In the genomic region with DNA sequence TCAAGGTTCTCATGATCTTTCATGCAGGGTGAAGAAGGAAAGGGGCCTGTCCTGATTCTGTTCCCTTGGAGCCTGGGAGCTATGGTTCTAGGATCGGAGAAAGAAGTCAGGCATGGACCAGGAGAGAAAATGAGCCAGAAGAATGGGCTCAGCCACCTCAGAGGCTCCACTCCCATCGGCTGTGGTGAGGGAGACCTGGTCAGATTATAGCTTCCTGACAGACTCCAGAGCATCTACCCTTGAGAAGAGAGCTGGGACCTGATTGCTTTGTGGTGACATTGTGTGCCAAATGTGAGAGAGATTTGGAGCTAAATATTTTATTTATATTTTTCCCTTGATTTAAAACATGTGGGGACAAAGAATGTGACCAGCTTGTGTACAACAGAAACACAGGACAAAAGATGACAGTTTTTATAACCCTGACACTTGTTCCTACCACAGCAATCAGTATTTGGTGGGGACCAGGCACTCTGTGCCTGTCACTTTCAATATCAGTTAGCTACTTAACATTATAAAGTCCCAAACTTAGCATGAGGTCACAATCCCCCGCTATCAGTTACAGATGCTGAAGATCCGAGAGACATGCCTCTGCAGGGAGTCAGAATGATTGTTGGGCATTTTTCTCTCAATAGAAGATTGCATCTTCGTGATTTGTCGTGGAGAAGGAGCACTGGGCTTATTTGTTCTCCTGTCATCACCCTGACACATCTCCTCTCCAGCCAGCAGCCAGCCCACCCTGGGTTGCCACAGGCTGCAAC, we compare ENCODE assay signal across 24 cellular contexts.
"Had no signal": no experiment of that assay in that cellular context is flagged by ENCODE, and none has a peak within 500 bp of the region (broad histone marks: within the 10 kb centered on the region; RNA-seq: fewer than 3 reads in every experiment).

No MANE protein-coding gene starts in this region.

- H3K4me3 ChIP-seq: colonic mucosa, esophagus squamous epithelium, gastrocnemius medialis, heart right ventricle, left lung, lower lobe of right lung, mucosa of descending colon had no signal

- H3K4me1 ChIP-seq: colonic mucosa, heart right ventricle, left lung, lower lobe of right lung had no signal

- H3K36me3 ChIP-seq: colonic mucosa, esophagus squamous epithelium, gastrocnemius medialis, heart right ventricle, left lung, lower lobe of right lung had no signal

- H3K27ac ChIP-seq: colonic mucosa, epithelial cell of prostate, esophagus squamous epithelium, gastrocnemius medialis, heart right ventricle, left lung, lower lobe of right lung had no signal

- H3K9me3 ChIP-seq: colonic mucosa, esophagus squamous epithelium, gastrocnemius medialis, heart right ventricle, left lung, lower lobe of right lung, mucosa of descending colon had no signal

- DNase-seq: colonic mucosa; cortex of kidney; effector CD8-positive, alpha-beta T cell; effector memory CD8-positive, alpha-beta T cell; endodermal cell; erythroblast; esophagus squamous epithelium; foreskin fibroblast; foreskin melanocyte; gastrocnemius medialis; glutamatergic neuron; head of caudate nucleus; heart right ventricle; hippocampal formation; immature natural killer cell; islet precursor cell; kidney; left cardiac atrium; left lung; left ventricle myocardium superior; lower lobe of right lung; mesenchymal stem cell; mucosa of descending colon had no signal

- H3K27me3 ChIP-seq: colonic mucosa, esophagus squamous epithelium, gastrocnemius medialis, left lung had no signal
